Comparison of ENCODE assay signal across 12 cellular contexts in genomic region chr18:23281626-23282436, GRCh38.
A peak's percentile ranks its signal among the peaks of the same experiment; 100 is the strongest.
DNase-seq lines count a peak whose midpoint lies in the region.
"Had no signal": no experiment of that assay in that cellular context is flagged by ENCODE, and none has a peak within 500 bp of the region (broad histone marks: within the 10 kb centered on the region; RNA-seq: fewer than 3 reads in every experiment).

No MANE protein-coding gene starts in this region.

- no peak overlapping the region for H3K4me3 ChIP-seq in CD4-positive, alpha-beta memory T cell (ENCODE audit: low read length in 2 of 2)
- H3K4me3 ChIP-seq: GM12878, testis had no signal

- no peaks in the 10 kb centered on the region for H3K36me3 ChIP-seq in CD4-positive, alpha-beta memory T cell (ENCODE audit: insufficient read depth, low read length)

- H3K4me3 Mint-ChIP-seq in CD4-positive, alpha-beta memory T cell, result no peak overlapping the region

- H3K27me3 ChIP-seq in CD4-positive, alpha-beta memory T cell (ENCODE audit: insufficient read depth, low read length), result no peaks in the 10 kb centered on the region
- H3K27me3 ChIP-seq: testis had no signal

- H3K36me3 Mint-ChIP-seq in CD4-positive, alpha-beta memory T cell, result peaks cover 0 to 7% of the 10 kb centered on the region in 2 donors

- peaks cover 0 to 13% (median 6%) of the 10 kb centered on the region in 8 donors for H3K9me3 Mint-ChIP-seq in CD4-positive, alpha-beta memory T cell

- DNase-seq in NCI-H1417 (lab: John Stamatoyannopoulos, UW) (peak in 2 of 3 experiments; percentile 33 to 61), NCI-H1417 treated with DMSO at 0.1 percent for 48 hours (lab: John Stamatoyannopoulos, UW) (no peak), NCI-H69 (lab: John Stamatoyannopoulos, UW) (peak; percentile 90), epithelial cell of prostate (ENCODE audit: low read depth, low spot score) (peak; percentile 40), renal cortical epithelial cell (ENCODE audit: low read depth) (peak; percentile 87), NOMO-1 (lab: John Stamatoyannopoulos, UW; ENCODE audit: unreplicated experiment in 2 of 2) (no peak), CD1c-positive myeloid dendritic cell (ENCODE audit: extremely low spot score) (no peak)
- no peak for DNase-seq in CD4-positive, alpha-beta memory T cell
- DNase-seq: activated naive CD4-positive, alpha-beta T cell treated with Interleukin-2 at 50 U/mL for 16 hours; NCI-H524; testis had no signal

- POLR2A ChIA-PET in CD4-positive, alpha-beta memory T cell (lab: Charles Lee; ENCODE audit: partially characterized antibody), result no interaction called here

- H3K4me1 Mint-ChIP-seq in CD4-positive, alpha-beta memory T cell, result no peaks in the 10 kb centered on the region

- H3K9me3 ChIP-seq in CD4-positive, alpha-beta memory T cell (ENCODE audit: control insufficient read depth in 1 of 2, low read length in 2 of 2), result no peaks in the 10 kb centered on the region
- H3K9me3 ChIP-seq: testis had no signal

- intact Hi-C loops in CD4-positive, alpha-beta memory T cell (cut with micrococcal nuclease), result no loop called here

- H3K27ac ChIP-seq in epithelial cell of prostate, result peak overlapping the region; percentile 26
- no peak overlapping the region for H3K27ac ChIP-seq in CD4-positive, alpha-beta memory T cell (ENCODE audit: low read depth, low read length)
- H3K27ac ChIP-seq: testis had no signal

- CTCF ChIA-PET in CD4-positive, alpha-beta memory T cell (lab: Charles Lee; ENCODE audit: partially characterized antibody), result no interaction called here

- no peak overlapping the region for H3K27ac Mint-ChIP-seq in CD4-positive, alpha-beta memory T cell

- no peaks in the 10 kb centered on the region for H3K4me1 ChIP-seq in CD4-positive, alpha-beta memory T cell (ENCODE audit: insufficient read depth, low read length)
- H3K4me1 ChIP-seq: testis had no signal

- no peaks in the 10 kb centered on the region for H3K27me3 Mint-ChIP-seq in CD4-positive, alpha-beta memory T cell

Comparison
In these comparisons a context has a peak if more than half of its experiments do, and no peak if none do; other contexts are left out.
1. DNase-seq: peak in NCI-H1417 (2 of 3), NCI-H69 (single experiment), epithelial cell of prostate (single experiment) and renal cortical epithelial cell (single experiment); none in NCI-H1417 treated with DMSO at 0.1 percent for 48 hours (single experiment), CD4-positive, alpha-beta memory T cell (0 of 5), NOMO-1 (0 of 2) and CD1c-positive myeloid dendritic cell (single experiment).